In the genomic region with DNA sequence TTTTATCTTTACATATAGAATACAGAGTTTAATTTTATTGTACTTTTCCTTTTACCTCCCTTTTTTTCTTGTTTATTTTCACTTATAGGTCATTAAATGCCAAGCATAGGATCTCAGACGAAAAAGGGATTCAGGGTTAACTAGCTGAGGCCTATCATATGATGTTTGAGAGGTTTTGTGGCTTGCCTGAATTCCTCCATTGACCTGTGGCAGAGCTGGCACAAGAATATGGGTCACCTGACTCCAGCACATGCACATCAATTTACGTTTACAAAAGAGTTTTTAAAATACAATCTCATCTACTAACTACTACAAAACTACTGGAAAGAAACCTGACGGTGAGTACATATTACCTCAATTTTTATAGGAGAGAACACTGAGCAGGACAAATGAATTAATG, we compare ENCODE assay signal across 37 cellular contexts.
"Had no signal": no experiment of that assay in that cellular context is flagged by ENCODE, and none has a peak within 500 bp of the region (broad histone marks: within the 10 kb centered on the region; RNA-seq: fewer than 3 reads in every experiment).

No MANE protein-coding gene starts in this region.

- ATAC-seq: activated CD4-positive, alpha-beta T cell treated with anti-CD3 and anti-CD28 coated beads for 36 hours; activated CD4-positive, CD25-positive, alpha-beta regulatory T cell treated with anti-CD3 and anti-CD28 coated beads, Interleukin-2, amount 50 U/mL, for 24 hours; activated CD8-positive, alpha-beta memory T cell treated with anti-CD3 and anti-CD28 coated beads, Interleukin-2, amount 10 ng/mL, durations not matched to agents 7 days and 5 days; activated CD8-positive, alpha-beta T cell treated with anti-CD3 and anti-CD28 coated beads, Interleukin-2, amount 10 ng/mL, durations not matched to agents 7 days and 5 days; activated naive CD8-positive, alpha-beta T cell treated with anti-CD3 and anti-CD28 coated beads, Interleukin-2, amount 50 U/mL, for 24 hours; T-cell; WTC11 had no signal

- H3K36me3 Mint-ChIP-seq: activated CD8-positive, alpha-beta memory T cell treated with anti-CD3 and anti-CD28 coated beads, Interleukin-2, amount 10 ng/mL, durations not matched to agents 7 days and 5 days; activated naive CD4-positive, alpha-beta T cell treated with anti-CD3 and anti-CD28 coated beads, Interleukin-2, amount 50 U/mL, for 24 hours; brain; T-cell; WTC11 had no signal

- H3K27ac Mint-ChIP-seq: activated CD4-positive, alpha-beta memory T cell treated with anti-CD3 and anti-CD28 coated beads, Interleukin-2, amount 10 ng/mL, durations not matched to agents 7 days and 5 days; activated CD4-positive, alpha-beta T cell treated with anti-CD3 and anti-CD28 coated beads for 36 hours; activated CD4-positive, alpha-beta T cell treated with anti-CD3 and anti-CD28 coated beads, Interleukin-2, amount 10 ng/mL, durations not matched to agents 7 days and 5 days; activated CD8-positive, alpha-beta memory T cell treated with anti-CD3 and anti-CD28 coated beads, Interleukin-2, amount 10 ng/mL, durations not matched to agents 7 days and 5 days; activated CD8-positive, alpha-beta T cell treated with anti-CD3 and anti-CD28 coated beads, Interleukin-2, amount 10 ng/mL, durations not matched to agents 7 days and 5 days; activated naive CD4-positive, alpha-beta T cell treated with anti-CD3 and anti-CD28 coated beads, Interleukin-2, amount 10 ng/mL, durations not matched to agents 7 days and 5 days; activated naive CD4-positive, alpha-beta T cell treated with anti-CD3 and anti-CD28 coated beads, Interleukin-2, amount 50 U/mL, for 24 hours; activated naive CD8-positive, alpha-beta T cell; activated naive CD8-positive, alpha-beta T cell treated with anti-CD3 and anti-CD28 coated beads, Interleukin-2, amount 10 ng/mL, durations not matched to agents 7 days and 5 days; activated naive CD8-positive, alpha-beta T cell treated with anti-CD3 and anti-CD28 coated beads, Interleukin-2, amount 50 U/mL, for 24 hours; activated T-cell treated with anti-CD3 and anti-CD28 coated beads, Interleukin-2, amount 50 U/mL, for 24 hours; activated T-helper 2 cell treated with anti-CD3 and anti-CD28 coated beads, Interferon-gamma antibody, Interleukin-2, Interleukin-4, amounts not matched to agents 10 μg/mL and 5 μg/mL and 100 μg/mL, durations not matched to agents 14 hours and 24 hours and 36 hours; brain; T-cell; T-helper 2 cell treated with Interferon-gamma antibody and Interleukin-4, amounts not matched to agents 5 μg/mL and 100 μg/mL, for 36 hours; WTC11 had no signal

- H3K27ac ChIP-seq: ascending aorta, cardiac muscle cell, WERI-Rb-1 had no signal

- H3K4me3 ChIP-seq: ascending aorta, cardiac muscle cell had no signal

- H3K27me3 ChIP-seq: ascending aorta, cardiac muscle cell had no signal

- H3K4me1 Mint-ChIP-seq: activated CD4-positive, alpha-beta memory T cell treated with anti-CD3 and anti-CD28 coated beads, Interleukin-2, amount 10 ng/mL, durations not matched to agents 7 days and 5 days; activated CD4-positive, alpha-beta T cell treated with anti-CD3 and anti-CD28 coated beads for 36 hours; activated CD4-positive, alpha-beta T cell treated with anti-CD3 and anti-CD28 coated beads, Interleukin-2, amount 10 ng/mL, durations not matched to agents 7 days and 5 days; activated CD8-positive, alpha-beta memory T cell treated with anti-CD3 and anti-CD28 coated beads, Interleukin-2, amount 10 ng/mL, durations not matched to agents 7 days and 5 days; activated naive CD4-positive, alpha-beta T cell treated with anti-CD3 and anti-CD28 coated beads, Interleukin-2, amount 10 ng/mL, durations not matched to agents 7 days and 5 days; activated naive CD8-positive, alpha-beta T cell treated with anti-CD3 and anti-CD28 coated beads, Interleukin-2, amount 50 U/mL, for 24 hours; central memory CD8-positive, alpha-beta T cell had no signal

- DNase-seq: activated CD4-positive, alpha-beta memory T cell treated with anti-CD3 and anti-CD28 coated beads, Interleukin-2, amount 10 ng/mL, durations not matched to agents 7 days and 5 days; activated CD4-positive, alpha-beta T cell treated with anti-CD3 and anti-CD28 coated beads for 1 hour; activated CD4-positive, alpha-beta T cell treated with anti-CD3 and anti-CD28 coated beads for 36 hours; activated CD4-positive, alpha-beta T cell treated with anti-CD3 and anti-CD28 coated beads for 48 hours; activated CD4-positive, alpha-beta T cell treated with anti-CD3 and anti-CD28 coated beads, Interleukin-2, amount 10 ng/mL, durations not matched to agents 7 days and 5 days; activated CD4-positive, alpha-beta T cell treated with anti-CD3 and anti-CD28 coated beads, Interleukin-2, amount 50 U/mL, for 48 hours; activated CD4-positive, CD25-positive, alpha-beta regulatory T cell; activated CD8-positive, alpha-beta memory T cell treated with anti-CD3 and anti-CD28 coated beads for 24 hours; activated CD8-positive, alpha-beta memory T cell treated with anti-CD3 and anti-CD28 coated beads, Interleukin-2, amount 10 ng/mL, durations not matched to agents 7 days and 5 days; activated CD8-positive, alpha-beta memory T cell treated with anti-CD3 and anti-CD28 coated beads, Interleukin-2, amount 50 U/mL, for 48 hours; activated CD8-positive, alpha-beta T cell treated with anti-CD3 and anti-CD28 coated beads, Interleukin-2, amount 10 ng/mL, durations not matched to agents 7 days and 5 days; activated effector memory CD4-positive, alpha-beta T cell treated with Interleukin-2 at 50 U/mL for 16 hours; activated gamma-delta T cell; activated naive CD4-positive, alpha-beta T cell treated with anti-CD3 and anti-CD28 coated beads, Interleukin-2, amount 10 ng/mL, durations not matched to agents 7 days and 5 days; activated naive CD4-positive, alpha-beta T cell treated with Interleukin-2 at 50 U/mL for 16 hours; activated naive CD8-positive, alpha-beta T cell treated with anti-CD3 and anti-CD28 coated beads, Interleukin-2, amount 10 ng/mL, durations not matched to agents 7 days and 5 days; activated naive CD8-positive, alpha-beta T cell treated with anti-CD3 and anti-CD28 coated beads, Interleukin-2, amount 50 U/mL, for 24 hours; activated T-cell treated with anti-CD3 and anti-CD28 coated beads, Interleukin-2, amount 50 U/mL, for 24 hours; activated T-cell treated with anti-CD3 and anti-CD28 coated beads, Interleukin-2, amount 50 U/mL, for 48 hours; amygdala; anterior cingulate cortex; caudate nucleus; cerebellar nuclear complex; T-cell; T-helper 2 cell; T-helper 9 cell; WERI-Rb-1 had no signal

- H3K9me3 ChIP-seq: ascending aorta had no signal

- H3K27me3 Mint-ChIP-seq: activated CD4-positive, alpha-beta memory T cell treated with anti-CD3 and anti-CD28 coated beads, Interleukin-2, amount 10 ng/mL, durations not matched to agents 7 days and 5 days; activated CD4-positive, alpha-beta T cell treated with anti-CD3 and anti-CD28 coated beads for 36 hours; activated CD4-positive, alpha-beta T cell treated with anti-CD3 and anti-CD28 coated beads, Interleukin-2, amount 10 ng/mL, durations not matched to agents 7 days and 5 days; activated CD8-positive, alpha-beta memory T cell treated with anti-CD3 and anti-CD28 coated beads, Interleukin-2, amount 10 ng/mL, durations not matched to agents 7 days and 5 days; activated naive CD4-positive, alpha-beta T cell treated with anti-CD3 and anti-CD28 coated beads, Interleukin-2, amount 50 U/mL, for 24 hours; activated naive CD8-positive, alpha-beta T cell; activated naive CD8-positive, alpha-beta T cell treated with anti-CD3 and anti-CD28 coated beads, Interleukin-2, amount 10 ng/mL, durations not matched to agents 7 days and 5 days; activated naive CD8-positive, alpha-beta T cell treated with anti-CD3 and anti-CD28 coated beads, Interleukin-2, amount 50 U/mL, for 24 hours; activated T-cell treated with anti-CD3 and anti-CD28 coated beads, Interleukin-2, amount 50 U/mL, for 24 hours; brain; central memory CD8-positive, alpha-beta T cell; T-cell had no signal

- H3K4me3 Mint-ChIP-seq: activated CD4-positive, alpha-beta memory T cell treated with anti-CD3 and anti-CD28 coated beads, Interleukin-2, amount 10 ng/mL, durations not matched to agents 7 days and 5 days; activated CD4-positive, alpha-beta T cell treated with anti-CD3 and anti-CD28 coated beads for 36 hours; activated CD4-positive, alpha-beta T cell treated with anti-CD3 and anti-CD28 coated beads, Interleukin-2, amount 10 ng/mL, durations not matched to agents 7 days and 5 days; activated CD8-positive, alpha-beta memory T cell treated with anti-CD3 and anti-CD28 coated beads, Interleukin-2, amount 10 ng/mL, durations not matched to agents 7 days and 5 days; activated CD8-positive, alpha-beta T cell treated with anti-CD3 and anti-CD28 coated beads, Interleukin-2, amount 10 ng/mL, durations not matched to agents 7 days and 5 days; activated naive CD4-positive, alpha-beta T cell treated with anti-CD3 and anti-CD28 coated beads, Interleukin-2, amount 10 ng/mL, durations not matched to agents 7 days and 5 days; activated naive CD4-positive, alpha-beta T cell treated with anti-CD3 and anti-CD28 coated beads, Interleukin-2, amount 50 U/mL, for 24 hours; activated naive CD8-positive, alpha-beta T cell; activated naive CD8-positive, alpha-beta T cell treated with anti-CD3 and anti-CD28 coated beads, Interleukin-2, amount 10 ng/mL, durations not matched to agents 7 days and 5 days; activated naive CD8-positive, alpha-beta T cell treated with anti-CD3 and anti-CD28 coated beads, Interleukin-2, amount 50 U/mL, for 24 hours; activated T-cell treated with anti-CD3 and anti-CD28 coated beads, Interleukin-2, amount 50 U/mL, for 24 hours; brain; central memory CD8-positive, alpha-beta T cell; T-cell; T-helper 2 cell treated with Interferon-gamma antibody and Interleukin-4, amounts not matched to agents 5 μg/mL and 100 μg/mL, for 36 hours; WTC11 had no signal

- H3K9me3 Mint-ChIP-seq: activated naive CD4-positive, alpha-beta T cell treated with anti-CD3 and anti-CD28 coated beads, Interleukin-2, amount 10 ng/mL, durations not matched to agents 7 days and 5 days; activated naive CD4-positive, alpha-beta T cell treated with anti-CD3 and anti-CD28 coated beads, Interleukin-2, amount 50 U/mL, for 24 hours; activated naive CD8-positive, alpha-beta T cell treated with anti-CD3 and anti-CD28 coated beads, Interleukin-2, amount 50 U/mL, for 24 hours; activated T-cell treated with anti-CD3 and anti-CD28 coated beads, Interleukin-2, amount 50 U/mL, for 24 hours; activated T-helper 2 cell treated with anti-CD3 and anti-CD28 coated beads, Interferon-gamma antibody, Interleukin-2, Interleukin-4, amounts not matched to agents 10 μg/mL and 5 μg/mL and 100 μg/mL, durations not matched to agents 14 hours and 24 hours and 36 hours; brain; central memory CD8-positive, alpha-beta T cell; T-cell; T-helper 2 cell treated with Interferon-gamma antibody and Interleukin-4, amounts not matched to agents 5 μg/mL and 100 μg/mL, for 36 hours had no signal

- H3K36me3 ChIP-seq: ascending aorta, cardiac muscle cell, WERI-Rb-1 had no signal

- H3K4me1 ChIP-seq: ascending aorta had no signal
